Comparison of ENCODE assay signal across 8 cellular contexts in the genomic region with DNA sequence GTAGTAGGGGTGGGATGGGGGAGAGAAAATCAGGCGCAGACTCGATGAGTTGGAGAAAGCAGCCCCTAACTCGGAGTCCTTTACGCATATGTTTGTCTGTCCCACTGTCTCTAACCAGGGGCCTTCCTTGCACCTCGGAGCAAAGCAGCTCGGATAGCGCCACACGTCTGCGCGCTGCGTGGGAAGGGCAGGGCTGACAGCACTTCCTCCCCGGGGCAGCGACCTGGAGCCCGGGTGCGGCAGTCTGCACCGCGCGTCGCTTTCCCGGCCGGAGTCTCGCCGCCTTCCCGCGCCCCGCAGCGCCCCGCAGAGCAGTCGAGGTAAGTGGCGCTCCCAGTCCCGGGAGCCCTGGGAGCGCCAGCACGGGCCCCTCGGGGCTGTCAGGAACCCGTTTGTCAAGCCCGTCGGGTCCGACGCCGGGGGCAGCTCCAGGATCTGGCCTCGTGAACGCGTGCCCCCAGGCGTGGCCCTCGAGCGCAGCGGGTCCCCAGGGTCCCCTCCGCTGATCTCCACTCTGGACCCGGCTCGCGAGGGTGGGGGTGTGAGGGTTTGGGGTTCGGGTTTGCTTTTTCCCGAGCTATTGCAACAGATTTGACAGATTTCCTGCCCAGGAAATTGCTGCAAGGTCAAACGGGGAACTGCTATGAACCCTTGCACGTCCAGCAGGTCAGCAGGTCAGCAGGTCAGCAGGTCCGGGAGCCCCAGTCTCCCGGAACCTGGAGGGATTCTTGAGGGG. TPM values are rescaled to one million over a fixed set of nuclear protein-coding genes. Genes with fewer than 3 reads are reported as not detected.
A peak's percentile ranks its signal among the peaks of the same experiment; 100 is the strongest.
DNase-seq lines count a peak whose midpoint lies in the region; ATAC-seq and TF ChIP-seq lines count a peak whose summit lies in the region.

No MANE protein-coding gene starts in this region.

- H3K9me3 ChIP-seq in prostate gland, result no peaks in the 10 kb centered on the region

- H3K4me1 Mint-ChIP-seq in WTC11, result peaks cover 6% of the 10 kb centered on the region
- peaks cover 3% of the 10 kb centered on the region for H3K4me1 Mint-ChIP-seq in mesothelial cell of epicardium
- peaks cover 26 to 49% of the 10 kb centered on the region in 2 donors for H3K4me1 Mint-ChIP-seq in stimulated activated naive B cell treated with anti-CD40 and anti-IgM and Interleukin-4, amounts not matched to agents 10 μg/mL and 1 μg/mL and 100 μg/mL, for 72 hours

- no peak for TF ChIP-seq POLR2A in prostate gland (IDR thresholded peaks at IDR 0.05)

- no peaks in the 10 kb centered on the region for H3K36me3 Mint-ChIP-seq in WTC11
- no peaks in the 10 kb centered on the region for H3K36me3 Mint-ChIP-seq in mesothelial cell of epicardium
- peaks cover 3 to 20% of the 10 kb centered on the region in 2 donors for H3K36me3 Mint-ChIP-seq in stimulated activated naive B cell treated with anti-CD40 and anti-IgM and Interleukin-4, amounts not matched to agents 10 μg/mL and 1 μg/mL and 100 μg/mL, for 72 hours

- CTCF ChIA-PET in WTC11 (lab: Charles Lee), result no interaction called here

- peak overlapping the region in 1 of 2 donors; percentile 13 for H3K4me3 ChIP-seq in prostate gland

- no peaks in the 10 kb centered on the region for H3K4me1 ChIP-seq in prostate gland (replicated peaks)

- H3K36me3 ChIP-seq in prostate gland, result no peaks in the 10 kb centered on the region

- no peak overlapping the region for H3K27ac Mint-ChIP-seq in WTC11
- no peak overlapping the region for H3K27ac Mint-ChIP-seq in mesothelial cell of epicardium
- peak overlapping the region; percentile 96 for H3K27ac Mint-ChIP-seq in stimulated activated naive B cell treated with anti-CD40 and anti-IgM and Interleukin-4, amounts not matched to agents 10 μg/mL and 1 μg/mL and 100 μg/mL, for 72 hours

- TF ChIP-seq CTCF in WTC11 (IDR thresholded peaks at IDR 0.05) (no peak), mesothelial cell of epicardium (IDR thresholded peaks at IDR 0.05; ENCODE audit: unreplicated experiment) (no peak), prostate gland (IDR thresholded peaks at IDR 0.05) (no peak)

- peak overlapping the region; percentile 19 for H3K27ac ChIP-seq in cingulate gyrus (ENCODE audit: low read depth, low read length)
- no peak overlapping the region for H3K27ac ChIP-seq in prostate gland

- H3K4me3 Mint-ChIP-seq in WTC11, result peak overlapping the region; percentile 65
- peak overlapping the region; percentile 35 for H3K4me3 Mint-ChIP-seq in mesothelial cell of epicardium
- H3K4me3 Mint-ChIP-seq in stimulated activated naive B cell treated with anti-CD40 and anti-IgM and Interleukin-4, amounts not matched to agents 10 μg/mL and 1 μg/mL and 100 μg/mL, for 72 hours, result peak overlapping the region; percentile 91 to 92

- 7% methylated on average over 47 of the region's 57 CpGs for WGBS in prostate gland

- ATAC-seq in GM18907 (IDR thresholded peaks at IDR 0.05; ENCODE audit: unreplicated experiment) (peak; percentile 50), HG03103 (IDR thresholded peaks at IDR 0.05; ENCODE audit: low read depth, unreplicated experiment) (peak; percentile 31), WTC11 (peak; percentile 67)
- peak; percentile 86 to 87 for ATAC-seq in stimulated activated naive B cell treated with anti-CD40 and anti-IgM and Interleukin-4, amounts not matched to agents 10 μg/mL and 1 μg/mL and 100 μg/mL, for 72 hours (replicated peaks)

- intact Hi-C loops in prostate gland (cut with DNase I), result no loop called here

- POLR2A ChIA-PET in WTC11 (lab: Charles Lee), result no interaction called here

- H3K27me3 ChIP-seq in prostate gland (replicated peaks; ENCODE audit: insufficient read depth), result peaks cover 4% of the 10 kb centered on the region

- H3K9me3 Mint-ChIP-seq in WTC11, result no peaks in the 10 kb centered on the region
- H3K9me3 Mint-ChIP-seq in mesothelial cell of epicardium, result no peaks in the 10 kb centered on the region
- peaks cover 0 to 2% of the 10 kb centered on the region in 2 donors for H3K9me3 Mint-ChIP-seq in stimulated activated naive B cell treated with anti-CD40 and anti-IgM and Interleukin-4, amounts not matched to agents 10 μg/mL and 1 μg/mL and 100 μg/mL, for 72 hours

- H3K27me3 Mint-ChIP-seq in WTC11 (ENCODE audit: low read depth), result peaks cover 40% of the 10 kb centered on the region
- peaks cover 34% of the 10 kb centered on the region for H3K27me3 Mint-ChIP-seq in mesothelial cell of epicardium (ENCODE audit: low read depth)
- no peaks in the 10 kb centered on the region for H3K27me3 Mint-ChIP-seq in stimulated activated naive B cell treated with anti-CD40 and anti-IgM and Interleukin-4, amounts not matched to agents 10 μg/mL and 1 μg/mL and 100 μg/mL, for 72 hours

- DNase-seq in WTC11 (ENCODE audit: low spot score) (peak; percentile 43), mesothelial cell of epicardium (ENCODE audit: low spot score in 2 of 2, unreplicated experiment in 2 of 2) (peak; percentile 19 to 41), SW480 (ENCODE audit: low spot score) (no peak), prostate gland (ENCODE audit: low spot score) (no peak)
- peak; percentile 74 for DNase-seq in stimulated activated naive B cell treated with anti-CD40 and anti-IgM and Interleukin-4, amounts not matched to agents 10 μg/mL and 1 μg/mL and 100 μg/mL, for 72 hours

TF ChIP-seq in WTC11, 78 proteins besides CTCF, POLR2A, EP300 and RAD21:
- TF ChIP-seq, protein P1, sequence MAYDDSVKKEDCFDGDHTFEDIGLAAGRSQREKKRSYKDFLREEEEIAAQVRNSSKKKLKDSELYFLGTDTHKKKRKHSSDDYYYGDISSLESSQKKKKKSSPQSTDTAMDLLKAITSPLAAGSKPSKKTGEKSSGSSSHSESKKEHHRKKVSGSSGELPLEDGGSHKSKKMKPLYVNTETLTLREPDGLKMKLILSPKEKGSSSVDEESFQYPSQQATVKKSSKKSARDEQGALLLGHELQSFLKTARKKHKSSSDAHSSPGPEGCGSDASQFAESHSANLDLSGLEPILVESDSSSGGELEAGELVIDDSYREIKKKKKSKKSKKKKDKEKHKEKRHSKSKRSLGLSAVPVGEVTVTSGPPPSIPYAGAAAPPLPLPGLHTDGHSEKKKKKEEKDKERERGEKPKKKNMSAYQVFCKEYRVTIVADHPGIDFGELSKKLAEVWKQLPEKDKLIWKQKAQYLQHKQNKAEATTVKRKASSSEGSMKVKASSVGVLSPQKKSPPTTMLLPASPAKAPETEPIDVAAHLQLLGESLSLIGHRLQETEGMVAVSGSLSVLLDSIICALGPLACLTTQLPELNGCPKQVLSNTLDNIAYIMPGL (CRISPR knock-in tag; IDR thresholded peaks at IDR 0.05), result 0 out of 2 replicates have a peak, but pooled peaks have one; percentile 26
- TF ChIP-seq TCF7 (CRISPR knock-in tag; IDR thresholded peaks at IDR 0.05; ENCODE audit: low read depth), result no peak
- peak; percentile 55; the same call in 1 of the 2 replicates for TF ChIP-seq ELF4 (CRISPR knock-in tag; IDR thresholded peaks at IDR 0.05; ENCODE audit: low read depth)
- no peak for TF ChIP-seq PRRX2 (CRISPR knock-in tag; IDR thresholded peaks at IDR 0.05)
- TF ChIP-seq, protein P2, sequence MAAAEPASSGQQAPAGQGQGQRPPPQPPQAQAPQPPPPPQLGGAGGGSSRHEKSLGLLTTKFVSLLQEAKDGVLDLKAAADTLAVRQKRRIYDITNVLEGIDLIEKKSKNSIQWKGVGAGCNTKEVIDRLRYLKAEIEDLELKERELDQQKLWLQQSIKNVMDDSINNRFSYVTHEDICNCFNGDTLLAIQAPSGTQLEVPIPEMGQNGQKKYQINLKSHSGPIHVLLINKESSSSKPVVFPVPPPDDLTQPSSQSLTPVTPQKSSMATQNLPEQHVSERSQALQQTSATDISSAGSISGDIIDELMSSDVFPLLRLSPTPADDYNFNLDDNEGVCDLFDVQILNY (CRISPR knock-in tag; IDR thresholded peaks at IDR 0.05), result peak; percentile 73; the same call in 1 of the 2 replicates
- TF ChIP-seq, protein P3, sequence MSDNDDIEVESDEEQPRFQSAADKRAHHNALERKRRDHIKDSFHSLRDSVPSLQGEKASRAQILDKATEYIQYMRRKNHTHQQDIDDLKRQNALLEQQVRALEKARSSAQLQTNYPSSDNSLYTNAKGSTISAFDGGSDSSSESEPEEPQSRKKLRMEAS (CRISPR knock-in tag; IDR thresholded peaks at IDR 0.05), result peak; percentile 76

RNA-seq across cellular contexts. Expression of a gene that starts 0.6 kb away (rescaled TPM):
- 0.16 to 0.22 TPM (median 0.18 TPM) in 3 replicates for total RNA-seq in WTC11 (2021)
- 0.20 to 0.22 TPM in 2 of 3 replicates, not detected in the other for total RNA-seq in mesothelial cell of epicardium
- 1 to 10 TPM; 1.3 to 3.1 TPM for total RNA-seq in prostate gland

Comparison
In these comparisons a context has a peak if more than half of its experiments do, and no peak if none do; other contexts are left out.
1. ATAC-seq: peak in every context shown above with its lines; median percentile 86 in stimulated activated naive B cell treated with anti-CD40 and anti-IgM and Interleukin-4, amounts not matched to agents 10 μg/mL and 1 μg/mL and 100 μg/mL, for 72 hours; 67 in WTC11; 50 in GM18907; 31 in HG03103.
2. DNase-seq: peak in WTC11 (single experiment), mesothelial cell of epicardium (2 of 2) and stimulated activated naive B cell treated with anti-CD40 and anti-IgM and Interleukin-4, amounts not matched to agents 10 μg/mL and 1 μg/mL and 100 μg/mL, for 72 hours (single experiment); none in SW480 (single experiment) and prostate gland (single experiment).
3. H3K4me3 Mint-ChIP-seq: peak in every context shown above with its lines; median percentile 92 in stimulated activated naive B cell treated with anti-CD40 and anti-IgM and Interleukin-4, amounts not matched to agents 10 μg/mL and 1 μg/mL and 100 μg/mL, for 72 hours; 65 in WTC11; 35 in mesothelial cell of epicardium.